Comparison of ENCODE assay signal across 9 cellular contexts in the genomic region with DNA sequence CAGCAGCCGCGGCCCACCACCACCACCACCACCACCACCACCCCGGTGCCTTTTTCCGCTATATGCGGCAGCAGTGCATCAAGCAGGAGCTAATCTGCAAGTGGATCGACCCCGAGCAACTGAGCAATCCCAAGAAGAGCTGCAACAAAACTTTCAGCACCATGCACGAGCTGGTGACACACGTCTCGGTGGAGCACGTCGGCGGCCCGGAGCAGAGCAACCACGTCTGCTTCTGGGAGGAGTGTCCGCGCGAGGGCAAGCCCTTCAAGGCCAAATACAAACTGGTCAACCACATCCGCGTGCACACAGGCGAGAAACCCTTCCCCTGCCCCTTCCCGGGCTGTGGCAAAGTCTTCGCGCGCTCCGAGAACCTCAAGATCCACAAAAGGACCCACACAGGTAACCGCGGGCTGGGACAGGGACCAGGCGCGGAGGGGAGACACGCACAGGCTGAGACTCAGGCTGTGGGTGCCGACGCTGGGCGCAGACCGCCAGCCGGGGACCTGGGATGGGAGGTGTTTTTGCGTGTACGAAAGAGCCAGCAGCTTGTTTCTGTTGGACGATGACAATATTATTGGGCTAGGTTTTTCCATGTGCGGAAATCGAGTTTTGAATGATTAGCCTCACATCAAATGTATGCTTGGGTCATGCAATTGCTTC. TPM values are rescaled to one million over a fixed set of nuclear protein-coding genes. Genes with fewer than 3 reads are reported as not detected.
DNase-seq lines count a peak whose midpoint lies in the region; ATAC-seq and TF ChIP-seq lines count a peak whose summit lies in the region.
"Had no signal": no experiment of that assay in that cellular context is flagged by ENCODE, and none has a peak within 500 bp of the region (broad histone marks: within the 10 kb centered on the region; RNA-seq: fewer than 3 reads in every experiment).

No MANE protein-coding gene starts in this region.

- no peak for ATAC-seq in naive thymus-derived CD4-positive, alpha-beta T cell
- ATAC-seq in HG03469 (IDR thresholded peaks at IDR 0.05; ENCODE audit: unreplicated experiment) (no peak), Right ventricle myocardium superior (ENCODE audit: poor library complexity) (no peak), HG02973 (IDR thresholded peaks at IDR 0.05; ENCODE audit: unreplicated experiment) (no peak)

- peaks cover 9% of the 10 kb centered on the region for H3K4me1 Mint-ChIP-seq in Caco-2 (ENCODE audit: low read depth, unreplicated experiment)
- H3K4me1 Mint-ChIP-seq in naive thymus-derived CD4-positive, alpha-beta T cell, result peaks cover 0 to 40% (median 27%) of the 10 kb centered on the region in 7 donors

- H3K36me3 Mint-ChIP-seq in Caco-2 (ENCODE audit: insufficient read depth, unreplicated experiment), result peaks cover 5% of the 10 kb centered on the region
- H3K36me3 Mint-ChIP-seq in naive thymus-derived CD4-positive, alpha-beta T cell, result peaks cover 0 to 28% (median 3%) of the 10 kb centered on the region in 5 donors

- H3K9me3 Mint-ChIP-seq in Caco-2 (ENCODE audit: unreplicated experiment), result no peaks in the 10 kb centered on the region
- H3K9me3 Mint-ChIP-seq in naive thymus-derived CD4-positive, alpha-beta T cell, result peaks cover 0 to 58% (median 20%) of the 10 kb centered on the region in 11 donors

- CTCF ChIA-PET in Caco-2 (lab: Charles Lee), result interaction anchor here (0.6 to 2.2 kb wide), 5 partner anchors 13 to 252 kb away, joined by 3 to 6 read pairs (median 4); no protein-coding TSS in a partner anchor
- CTCF ChIA-PET in naive thymus-derived CD4-positive, alpha-beta T cell (lab: Charles Lee), result interaction anchor here (0.6 to 1.1 kb wide), 2 partner anchors 14 to 387 kb away, joined by 3 to 4 read pairs; no protein-coding TSS in a partner anchor

- peaks cover 41% of the 10 kb centered on the region for H3K27me3 Mint-ChIP-seq in Caco-2 (ENCODE audit: insufficient read depth, unreplicated experiment)
- peaks cover 49 to 69% (median 54%) of the 10 kb centered on the region in 5 donors for H3K27me3 Mint-ChIP-seq in naive thymus-derived CD4-positive, alpha-beta T cell

- H3K9me3 ChIP-seq in Caco-2, result no peaks in the 10 kb centered on the region
- peaks cover 0 to 26% (median 6%) of the 10 kb centered on the region in 3 experiments for H3K9me3 ChIP-seq in naive thymus-derived CD4-positive, alpha-beta T cell (ENCODE audit: control insufficient read depth in 2 of 3, low read length in 3 of 3)

- intact Hi-C loops in Caco-2 (cut with micrococcal nuclease; ENCODE audit: unreplicated experiment) (loop anchor here (5.0 kb wide), 3 partner anchors 104 to 534 kb away; a partner anchor contains a TSS), Right ventricle myocardium superior (cut with DNase I) (no loop called here)
- intact Hi-C loops in naive thymus-derived CD4-positive, alpha-beta T cell (cut with micrococcal nuclease), result loop anchor here (1.0 to 5.0 kb wide), 5 partner anchors 9 to 486 kb away; no protein-coding TSS in a partner anchor

- no TSS peak for BruUV-seq in Caco-2 (replicated peaks; lab: Mats Ljungman, UMichigan)

- in situ Hi-C loops in KBM-7 (cut with MboI; ENCODE audit: low pct_unique_long_range_greater_than_20kb, low sequenced_read_pairs), result no loop called here

- H3K4me3 Mint-ChIP-seq in Caco-2 (ENCODE audit: unreplicated experiment), result peak overlapping the region; percentile 56
- H3K4me3 Mint-ChIP-seq in naive thymus-derived CD4-positive, alpha-beta T cell, result peak overlapping the region; percentile 12 to 79 (median 63)

- DNase-seq in Caco-2, result peak in 1 of 2 experiments; percentile 25
- peak; percentile 34 for DNase-seq in KBM-7
- peak; percentile 60 for DNase-seq in astrocyte of the hippocampus (ENCODE audit: low read depth, low spot score)
- DNase-seq in naive thymus-derived CD4-positive, alpha-beta T cell, result peak in 1 of 9 donors; percentile 37
- DNase-seq in MV-4-11 (lab: John Stamatoyannopoulos, UW), result no peak
- no peak for DNase-seq in Right ventricle myocardium superior
- DNase-seq: GOT3 had no signal

- H3K27ac ChIP-seq in naive thymus-derived CD4-positive, alpha-beta T cell (ENCODE audit: low read depth, low read length), result no peak overlapping the region

- peaks cover 19% of the 10 kb centered on the region for H3K27me3 ChIP-seq in Caco-2 (replicated peaks; ENCODE audit: control insufficient read depth, insufficient read depth, low read length)
- H3K27me3 ChIP-seq in naive thymus-derived CD4-positive, alpha-beta T cell (ENCODE audit: control insufficient read depth in 2 of 2, insufficient read depth in 2 of 2, low read length in 2 of 2), result peaks cover 29 to 65% of the 10 kb centered on the region in 2 donors

- no peak overlapping the region for H3K27ac Mint-ChIP-seq in Caco-2 (ENCODE audit: unreplicated experiment)
- peak overlapping the region; percentile 61 to 96 (median 86) for H3K27ac Mint-ChIP-seq in naive thymus-derived CD4-positive, alpha-beta T cell

- H3K4me1 ChIP-seq in Caco-2, result peaks cover 24% of the 10 kb centered on the region
- H3K4me1 ChIP-seq in naive thymus-derived CD4-positive, alpha-beta T cell (ENCODE audit: control insufficient read depth in 2 of 2, insufficient read depth in 2 of 2, low read length in 2 of 2), result peaks cover 8 to 18% of the 10 kb centered on the region in 2 donors

- H3K4me3 ChIP-seq in Caco-2 (ENCODE audit: low read depth, low read length), result peak overlapping the region; percentile 59
- H3K4me3 ChIP-seq in naive thymus-derived CD4-positive, alpha-beta T cell (ENCODE audit: low read length), result no peak overlapping the region

- POLR2A ChIA-PET in Caco-2 (lab: Charles Lee), result interaction anchor here (1.0 kb wide), 1 partner anchor 107 kb away, joined by 4 read pairs; no protein-coding TSS in a partner anchor
- POLR2A ChIA-PET in naive thymus-derived CD4-positive, alpha-beta T cell (lab: Charles Lee), result interaction anchor here (1.0 to 4.1 kb wide), 4 partner anchors 9 to 325 kb away, joined by 3 to 19 read pairs (median 4); no protein-coding TSS in a partner anchor

- TF ChIP-seq CTCF in Caco-2 (IDR thresholded peaks at IDR 0.05; ENCODE audit: insufficient read depth in 1 of 2, low read depth in 1 of 2, low read length in 1 of 2, severe bottlenecking in 1 of 2, unreplicated experiment in 1 of 2), result no peak

- no peaks in the 10 kb centered on the region for H3K36me3 ChIP-seq in Caco-2 (ENCODE audit: control insufficient read depth, insufficient read depth, low read length)
- no peaks in the 10 kb centered on the region for H3K36me3 ChIP-seq in naive thymus-derived CD4-positive, alpha-beta T cell (ENCODE audit: control insufficient read depth in 2 of 3, insufficient read depth in 3 of 3, low read length in 3 of 3)

RNA-seq across cellular contexts. Expression of a gene that starts 1.3 kb away (rescaled TPM):
- total RNA-seq in Caco-2 (2022), result 1.3 and 1.9 TPM in 2 replicates
- total RNA-seq in naive thymus-derived CD4-positive, alpha-beta T cell, result under 1 TPM in 1 of 5 experiments, not detected in 4; 0.51 TPM
- not detected for polyA plus RNA-seq in naive thymus-derived CD4-positive, alpha-beta T cell
- not detected for total RNA-seq in Right ventricle myocardium superior

RNA-seq across cellular contexts. Expression of a gene that starts 11.3 kb away (rescaled TPM):
- total RNA-seq in Caco-2 (2022) (0.49 and 0.66 TPM in 2 replicates), Right ventricle myocardium superior (not detected)
- total RNA-seq in naive thymus-derived CD4-positive, alpha-beta T cell, result not detected
- polyA plus RNA-seq in naive thymus-derived CD4-positive, alpha-beta T cell, result not detected

Comparison
In these comparisons a context has a peak if more than half of its experiments do, and no peak if none do; other contexts are left out.
1. DNase-seq: peak in KBM-7 (single experiment) and astrocyte of the hippocampus (single experiment); none in MV-4-11 (single experiment) and Right ventricle myocardium superior (single experiment).